1 cellular context compared by ENCODE assay signal in the genomic region with DNA sequence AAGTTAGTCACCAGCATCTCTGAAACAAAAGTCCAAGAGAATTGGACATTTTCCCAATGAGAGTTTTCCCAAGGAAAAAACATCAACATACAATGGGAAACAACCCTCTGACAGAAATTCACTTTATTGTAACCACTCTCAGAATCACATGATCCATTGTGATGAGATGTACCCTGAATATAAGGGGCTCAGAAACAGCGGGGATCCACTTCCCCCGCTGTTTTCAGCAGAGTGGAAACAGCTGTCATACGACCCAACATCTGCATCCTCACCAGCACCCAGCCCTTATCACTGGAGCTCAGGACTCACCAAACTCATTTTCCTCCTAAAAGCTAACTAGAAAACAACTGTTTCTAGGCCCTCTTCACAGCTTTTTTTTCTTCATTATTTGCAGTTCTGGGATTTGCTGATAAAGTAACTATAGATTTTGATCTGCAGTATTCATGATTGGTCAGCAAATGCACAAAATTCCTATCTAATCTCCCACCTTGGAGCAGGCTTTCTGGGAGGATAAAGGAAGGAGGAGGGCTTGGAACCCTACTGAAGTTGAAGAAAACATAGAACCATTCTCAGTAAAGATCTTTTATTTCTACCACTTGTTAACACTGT.
TF ChIP-seq lines count a peak whose summit lies in the region.

No MANE protein-coding gene starts in this region.

TF ChIP-seq in K562, 482 proteins besides CTCF, POLR2A, EP300 and RAD21 (continued from another document and continues in another):
- TF ChIP-seq SMAD2 (IDR thresholded peaks at IDR 0.05; ENCODE audit: low read depth, low read length) (no peak), HIVEP1 (CRISPR knock-in tag; IDR thresholded peaks at IDR 0.05) (no peak), TSHZ1 (CRISPR knock-in tag; IDR thresholded peaks at IDR 0.05) (no peak), HNRNPL (IDR thresholded peaks at IDR 0.05; ENCODE audit: low read depth, low read length) (no peak), PML (IDR thresholded peaks at IDR 0.05; ENCODE audit: low read length) (peak; percentile 97), ARID3A (IDR thresholded peaks at IDR 0.05; ENCODE audit: borderline replicate concordance, low read depth, low read length) (peak; percentile 83; the same call in 1 of the 2 replicates), ZNF785 (CRISPR knock-in tag; IDR thresholded peaks at IDR 0.05) (no peak), SMARCB1 (IDR thresholded peaks at IDR 0.05; ENCODE audit: insufficient read length, low read depth) (peak; percentile 16), ATF1 (CRISPR knock-in tag; IDR thresholded peaks at IDR 0.05) (no peak), ATF1 (tag; IDR thresholded peaks at IDR 0.05) (peak; percentile 54), DPF2 (IDR thresholded peaks at IDR 0.05) (peak; percentile 98), NR2C1 (IDR thresholded peaks at IDR 0.05) (no peak), NR2C1 (tag; IDR thresholded peaks at IDR 0.05) (peak; percentile 72), DDX20 (tag; IDR thresholded peaks at IDR 0.05; ENCODE audit: low read depth) (peak; percentile 63; the same call in 1 of the 2 replicates), ZNF165 (CRISPR knock-in tag; IDR thresholded peaks at IDR 0.05; ENCODE audit: borderline replicate concordance) (no peak), POLR3A (IDR thresholded peaks at IDR 0.05; ENCODE audit: borderline replicate concordance, extremely low read depth, insufficient read depth, insufficient read length) (no peak), SMC3 (conservative IDR thresholded peaks at IDR 0.05; ENCODE audit: insufficient read depth, low read depth, low read length) (no peak), ZKSCAN3 (CRISPR knock-in tag; IDR thresholded peaks at IDR 0.05) (no peak), ZNF766 (CRISPR knock-in tag; conservative IDR thresholded peaks at IDR 0.05) (peak; percentile 82; the same call in 1 of the 2 replicates), ZKSCAN1 (IDR thresholded peaks at IDR 0.05; ENCODE audit: low read depth, low read length) (peak; percentile 66; the same call in 1 of the 2 replicates), ATF4 (CRISPR knock-in tag; IDR thresholded peaks at IDR 0.05) (no peak), C11orf30 (IDR thresholded peaks at IDR 0.05; ENCODE audit: low read depth) (peak; percentile 91), RBM34 (IDR thresholded peaks at IDR 0.05; ENCODE audit: borderline replicate concordance, insufficient read depth, low read length) (no peak), SLC30A9 (CRISPR knock-in tag; IDR thresholded peaks at IDR 0.05) (no peak), MYNN (IDR thresholded peaks at IDR 0.05) (peak; percentile 57; the same call in 1 of the 2 replicates), MYNN (CRISPR knock-in tag; IDR thresholded peaks at IDR 0.05) (no peak), ZNF583 (CRISPR knock-in tag; IDR thresholded peaks at IDR 0.05) (peak; percentile 46; the same call in 1 of the 2 replicates), MAFG (tag; conservative IDR thresholded peaks at IDR 0.05) (peak; percentile 95), BCL6 (CRISPR knock-in tag; IDR thresholded peaks at IDR 0.05) (0 out of 2 replicates have a peak, but pooled peaks have one; percentile 13), RBM39 (optimal IDR thresholded peaks at IDR 0.05; ENCODE audit: low read depth, low read length) (no peak), BRD4 (IDR thresholded peaks at IDR 0.05) (no peak), ZNF347 (CRISPR knock-in tag; IDR thresholded peaks at IDR 0.05; ENCODE audit: low read depth) (no peak), EZH2 (IDR thresholded peaks at IDR 0.05; ENCODE audit: borderline replicate concordance, low read depth, low read length) (no peak; the same call in 1 of the 2 replicates), TEAD1 (CRISPR knock-in tag; IDR thresholded peaks at IDR 0.05) (peak in 1 of 2 experiments; percentile 87; a peak in 2 of 4 replicates), PATZ1 (CRISPR knock-in tag; IDR thresholded peaks at IDR 0.05; ENCODE audit: borderline replicate concordance) (no peak), CBX2 (IDR thresholded peaks at IDR 0.05; ENCODE audit: insufficient read depth, low read length, poor library complexity, severe bottlenecking) (no peak), GATA2 (CRISPR knock-in tag; IDR thresholded peaks at IDR 0.05) (peak; percentile 87), ZNF445 (CRISPR knock-in tag; IDR thresholded peaks at IDR 0.05; ENCODE audit: low read depth) (no peak), ZNF224 (CRISPR knock-in tag; IDR thresholded peaks at IDR 0.05) (no peak), BRD9 (IDR thresholded peaks at IDR 0.05; ENCODE audit: low read depth, partially characterized antibody) (peak; percentile 31), PTBP1 (IDR thresholded peaks at IDR 0.05; ENCODE audit: low read depth, low read length) (no peak), PYGO2 (tag; IDR thresholded peaks at IDR 0.05) (peak; percentile 71; the same call in 1 of the 2 replicates), TSC22D4 (tag; IDR thresholded peaks at IDR 0.05) (no peak), TCF7 (IDR thresholded peaks at IDR 0.05; ENCODE audit: borderline replicate concordance) (peak; percentile 48; the same call in 1 of the 2 replicates), STAT5A (IDR thresholded peaks at IDR 0.05; ENCODE audit: borderline replicate concordance, low read length) (peak; percentile 87), POLR2H (tag; IDR thresholded peaks at IDR 0.05; ENCODE audit: low read depth) (0 out of 2 replicates have a peak, but pooled peaks have one; percentile 30), RB1 (IDR thresholded peaks at IDR 0.05; ENCODE audit: low read depth) (no peak), ELF2 (CRISPR knock-in tag; IDR thresholded peaks at IDR 0.05) (0 out of 2 replicates have a peak, but pooled peaks have one; percentile 9), TRIM28 (IDR thresholded peaks at IDR 0.05) (no peak)
- TF ChIP-seq, protein P1, sequence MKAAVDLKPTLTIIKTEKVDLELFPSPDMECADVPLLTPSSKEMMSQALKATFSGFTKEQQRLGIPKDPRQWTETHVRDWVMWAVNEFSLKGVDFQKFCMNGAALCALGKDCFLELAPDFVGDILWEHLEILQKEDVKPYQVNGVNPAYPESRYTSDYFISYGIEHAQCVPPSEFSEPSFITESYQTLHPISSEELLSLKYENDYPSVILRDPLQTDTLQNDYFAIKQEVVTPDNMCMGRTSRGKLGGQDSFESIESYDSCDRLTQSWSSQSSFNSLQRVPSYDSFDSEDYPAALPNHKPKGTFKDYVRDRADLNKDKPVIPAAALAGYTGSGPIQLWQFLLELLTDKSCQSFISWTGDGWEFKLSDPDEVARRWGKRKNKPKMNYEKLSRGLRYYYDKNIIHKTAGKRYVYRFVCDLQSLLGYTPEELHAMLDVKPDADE (conservative IDR thresholded peaks at IDR 0.05; ENCODE audit: control insufficient read depth, low read depth, low read length): 0 out of 2 replicates have a peak, but pooled peaks have one; percentile 21
- TF ChIP-seq, protein P2, sequence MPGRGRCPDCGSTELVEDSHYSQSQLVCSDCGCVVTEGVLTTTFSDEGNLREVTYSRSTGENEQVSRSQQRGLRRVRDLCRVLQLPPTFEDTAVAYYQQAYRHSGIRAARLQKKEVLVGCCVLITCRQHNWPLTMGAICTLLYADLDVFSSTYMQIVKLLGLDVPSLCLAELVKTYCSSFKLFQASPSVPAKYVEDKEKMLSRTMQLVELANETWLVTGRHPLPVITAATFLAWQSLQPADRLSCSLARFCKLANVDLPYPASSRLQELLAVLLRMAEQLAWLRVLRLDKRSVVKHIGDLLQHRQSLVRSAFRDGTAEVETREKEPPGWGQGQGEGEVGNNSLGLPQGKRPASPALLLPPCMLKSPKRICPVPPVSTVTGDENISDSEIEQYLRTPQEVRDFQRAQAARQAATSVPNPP (IDR thresholded peaks at IDR 0.05; ENCODE audit: borderline replicate concordance, insufficient read depth, insufficient read length): no peak
